Comparison of ENCODE assay signal across 8 cellular contexts in the genomic region with DNA sequence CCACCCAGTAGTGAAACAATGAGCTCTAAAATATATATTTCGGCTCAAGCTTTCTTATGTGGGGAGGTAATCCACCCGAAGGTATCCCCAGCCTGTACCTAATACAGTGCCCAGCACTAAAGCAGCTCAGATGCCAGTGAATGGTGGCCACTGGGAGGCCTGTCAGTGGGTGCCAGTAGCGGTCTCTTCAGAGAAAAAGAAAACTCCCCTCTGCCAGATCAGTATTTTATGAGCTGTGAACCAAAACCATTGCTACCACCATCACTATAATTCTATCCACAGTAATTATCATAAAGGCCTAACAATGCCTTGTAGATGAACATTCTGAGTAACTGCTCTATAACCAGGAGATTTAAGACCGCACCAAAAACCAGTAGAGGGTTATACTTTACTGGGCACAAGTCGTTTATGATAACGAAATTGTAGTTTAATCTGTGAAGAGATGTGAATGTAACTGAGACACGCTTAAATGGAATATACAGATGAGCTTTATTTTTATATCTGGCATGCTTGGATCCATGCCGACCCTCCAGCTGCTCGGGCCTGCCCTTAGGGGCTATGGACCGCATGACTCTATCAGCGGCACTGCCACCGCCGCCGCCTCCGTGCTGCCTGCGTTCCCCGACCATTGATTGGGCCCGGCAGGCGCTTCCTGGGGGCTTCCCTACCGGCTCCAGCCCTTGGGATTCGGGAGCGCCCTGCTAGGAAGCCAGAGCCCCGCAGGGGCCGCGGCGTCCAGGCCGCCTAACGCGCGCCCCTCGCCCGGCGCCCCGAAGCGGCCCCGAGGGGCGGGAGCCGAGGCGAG. TPM values are rescaled to one million over a fixed set of nuclear protein-coding genes. Genes with fewer than 3 reads are reported as not detected.
A peak's percentile ranks its signal among the peaks of the same experiment; 100 is the strongest.
DNase-seq lines count a peak whose midpoint lies in the region; ATAC-seq, FAIRE-seq and TF ChIP-seq lines count a peak whose summit lies in the region.

No MANE protein-coding gene starts in this region.

- H3K4me3 ChIP-seq in MM.1S (ENCODE audit: low read length) (peak overlapping the region; percentile 64), WI38 (ENCODE audit: low read depth, low read length) (peak overlapping the region; percentile 88), HepG2 (replicated peaks in 1 of 3; ENCODE audit: insufficient read depth in 1 of 3, low read depth in 2 of 3, low read length in 3 of 3) (peak overlapping the region; percentile 72 to 94 (median 85))

- 0 out of 2 replicates have a peak, but pooled peaks cover 4% of the 10 kb centered on the region for H3K36me3 Mint-ChIP-seq in HFFc6 (ENCODE audit: low read depth)
- peaks cover 11% of the 10 kb centered on the region for H3K36me3 Mint-ChIP-seq in dendritic cell treated with granulocyte-macrophage colony-stimulating factor and Interleukin-4, amounts not matched to agents 40 ng/mL and 50 ng/mL, for 4 days (ENCODE audit: low read depth)

- POLR2A ChIA-PET in HepG2 (lab: Yijun Ruan, JAX): interaction anchor here (0.8 to 3.0 kb wide), 8 partner anchors 22 to 575 kb away, joined by 3 to 23 read pairs (median 4); a partner anchor contains a TSS

- H3K79me2 ChIP-seq in MM.1S (ENCODE audit: low read length): peaks cover 39% of the 10 kb centered on the region
- H3K79me2 ChIP-seq in HepG2 (ENCODE audit: insufficient read depth, low read length): peaks cover 38% of the 10 kb centered on the region

- no peak; a peak in 1 of 4 replicates for TF ChIP-seq POLR2A in HepG2 (IDR thresholded peaks at IDR 0.05; ENCODE audit: insufficient read depth in 1 of 2, low read depth in 2 of 2, low read length in 2 of 2)

- WGBS in HepG2 (ENCODE audit: low lambda C conversion rate): 1% methylated on average over 27 of the region's 39 CpGs

- no peaks in the 10 kb centered on the region for H3K27me3 ChIP-seq in MM.1S (replicated peaks; ENCODE audit: insufficient read depth, low read length)
- H3K27me3 ChIP-seq in HepG2 (ENCODE audit: control insufficient read depth in 1 of 2, insufficient read depth in 2 of 2, low read length in 2 of 2): no peaks in the 10 kb centered on the region

- peak overlapping the region; percentile 79 for H3K27ac Mint-ChIP-seq in HFFc6
- H3K27ac Mint-ChIP-seq in dendritic cell treated with granulocyte-macrophage colony-stimulating factor and Interleukin-4, amounts not matched to agents 40 ng/mL and 50 ng/mL, for 4 days: peak overlapping the region; percentile 96

- no peaks in the 10 kb centered on the region for H3K9me3 Mint-ChIP-seq in HFFc6
- no peaks in the 10 kb centered on the region for H3K9me3 Mint-ChIP-seq in dendritic cell treated with granulocyte-macrophage colony-stimulating factor and Interleukin-4, amounts not matched to agents 40 ng/mL and 50 ng/mL, for 4 days

- H3K27ac ChIP-seq in MM.1S (ENCODE audit: low read length) (peak overlapping the region; percentile 73), HepG2 (ENCODE audit: extremely low read length, insufficient read depth, low read length) (peak overlapping the region; percentile 83)

- no peaks in the 10 kb centered on the region for H3K9me2 ChIP-seq in MM.1S (replicated peaks; ENCODE audit: insufficient read depth, low read length)

- TF ChIP-seq CTCF in HFFc6 (IDR thresholded peaks at IDR 0.05) (no peak; the same call in 1 of the 2 replicates), MM.1S (IDR thresholded peaks at IDR 0.05; ENCODE audit: low read length) (peak; percentile 15; the same call in 1 of the 2 replicates), WI38 (IDR thresholded peaks at IDR 0.05; ENCODE audit: low read depth, low read length) (no peak), HepG2 (CRISPR knock-in tag; IDR thresholded peaks at IDR 0.05) (no peak)

- DNase-seq in NCI-H524 (lab: John Stamatoyannopoulos, UW) (peak; percentile 0 to 32), NCI-H524 treated with DMSO at 0.1 percent for 48 hours (lab: John Stamatoyannopoulos, UW) (no peak), HFFc6 (peak; percentile 34), MM.1S (peak; percentile 55), HepG2 (ENCODE audit: low spot score) (peak; percentile 24)
- DNase-seq in stimulated activated CD8-positive, alpha-beta memory T cell treated with anti-CD3 and anti-CD28 coated beads, Interleukin-12 subunit alpha, Interleukin-12 subunit beta, amount 100 ng/mL, for 1 hour (ENCODE audit: low read depth): peak; percentile 17

- H3K36me3 ChIP-seq in MM.1S (replicated peaks; ENCODE audit: insufficient read depth, low read length) (no peaks in the 10 kb centered on the region), HepG2 (replicated peaks in 1 of 2; ENCODE audit: control insufficient read depth in 1 of 2, insufficient read depth in 2 of 2, low read length in 2 of 2) (no peaks in the 10 kb centered on the region)

- H3K4me2 ChIP-seq in MM.1S (ENCODE audit: low read depth, low read length) (peak overlapping the region; percentile 83), HepG2 (ENCODE audit: low read depth, low read length) (peak overlapping the region; percentile 85)

- H3K4me1 Mint-ChIP-seq in HFFc6 (ENCODE audit: low read depth): peaks cover 56% of the 10 kb centered on the region
- peaks cover 20% of the 10 kb centered on the region for H3K4me1 Mint-ChIP-seq in dendritic cell treated with granulocyte-macrophage colony-stimulating factor and Interleukin-4, amounts not matched to agents 40 ng/mL and 50 ng/mL, for 4 days (ENCODE audit: low read depth)

- CTCF ChIA-PET in HepG2 (lab: Yijun Ruan, JAX; ENCODE audit: low intra/inter-chr PET ratio, low total read pairs): interaction anchor here (2.4 kb wide), 1 partner anchor 69 kb away, joined by 7 read pairs; no protein-coding TSS in a partner anchor

- peaks cover 29% of the 10 kb centered on the region for H3F3A ChIP-seq in MM.1S (ENCODE audit: insufficient read depth, low read length)

- peaks cover 14% of the 10 kb centered on the region; the same call in 1 of the 2 replicates for H3K4me1 ChIP-seq in MM.1S (ENCODE audit: low read length)
- peaks cover 40% of the 10 kb centered on the region for H3K4me1 ChIP-seq in HepG2 (ENCODE audit: insufficient read depth, low read length)

- no peak for TF ChIP-seq EP300 in HepG2 (IDR thresholded peaks at IDR 0.05; ENCODE audit: low read depth in 2 of 2, low read length in 2 of 2)
- TF ChIP-seq EP300 in HepG2 (CRISPR knock-in tag; IDR thresholded peaks at IDR 0.05; ENCODE audit: borderline replicate concordance): no peak

- TF ChIP-seq RAD21 in HepG2 (CRISPR knock-in tag; IDR thresholded peaks at IDR 0.05): no peak

- no peaks in the 10 kb centered on the region for H3K9me3 ChIP-seq in MM.1S (replicated peaks; ENCODE audit: insufficient read depth, low read length)
- H3K9me3 ChIP-seq in HepG2 (ENCODE audit: low read length): no peaks in the 10 kb centered on the region

- peak overlapping the region; percentile 48 for H2AFZ ChIP-seq in MM.1S (ENCODE audit: low read length)
- H2AFZ ChIP-seq in HepG2 (ENCODE audit: low read length): peak overlapping the region; percentile 66

- peak overlapping the region; percentile 83 for H3K4me3 Mint-ChIP-seq in HFFc6
- peak overlapping the region; percentile 68 for H3K4me3 Mint-ChIP-seq in dendritic cell treated with granulocyte-macrophage colony-stimulating factor and Interleukin-4, amounts not matched to agents 40 ng/mL and 50 ng/mL, for 4 days

- peaks cover 4% of the 10 kb centered on the region; the same call in 1 of the 2 replicates for H3K27me3 Mint-ChIP-seq in HFFc6 (ENCODE audit: insufficient read depth)
- peaks cover 2% of the 10 kb centered on the region for H3K27me3 Mint-ChIP-seq in dendritic cell treated with granulocyte-macrophage colony-stimulating factor and Interleukin-4, amounts not matched to agents 40 ng/mL and 50 ng/mL, for 4 days

- peak; percentile 66 for ATAC-seq in HepG2

- intact Hi-C loops in dendritic cell treated with granulocyte-macrophage colony-stimulating factor and Interleukin-4, amounts not matched to agents 40 ng/mL and 50 ng/mL, for 4 days (cut with micrococcal nuclease): loop anchor here (1.0 to 5.0 kb wide), 2 partner anchors 25 to 48 kb away; no protein-coding TSS in a partner anchor
- intact Hi-C loops in HepG2 (cut with micrococcal nuclease; ENCODE audit: unreplicated experiment): loop anchor here (2.0 to 5.0 kb wide), 5 partner anchors 52 to 517 kb away; a partner anchor contains a TSS

- BruUV-seq in HepG2 (replicated peaks; lab: Mats Ljungman, UMichigan): TSS peak; percentile 86

- H4K20me1 ChIP-seq in MM.1S (ENCODE audit: insufficient read depth, low read length) (peaks cover 9% of the 10 kb centered on the region; the same call in 1 of the 2 replicates), HepG2 (ENCODE audit: insufficient read depth, low read length) (no peaks in the 10 kb centered on the region)

- FAIRE-seq in HepG2 (lab: Jason Lieb, UNC): no peak

- H3K9ac ChIP-seq in MM.1S (ENCODE audit: low read length) (peak overlapping the region; percentile 76), HepG2 (ENCODE audit: insufficient read depth, low read depth, low read length) (peak overlapping the region; percentile 86)

- in situ Hi-C loops in HepG2 (cut with HindIII; ENCODE audit: extremely low pct_ligation_motif_present, low pct_unique_long_range_greater_than_20kb): no loop called here

TF ChIP-seq in HepG2, 621 proteins besides CTCF, POLR2A, EP300 and RAD21 (continues in another document):
- no peak for TF ChIP-seq SP5 (CRISPR knock-in tag; IDR thresholded peaks at IDR 0.05; ENCODE audit: borderline replicate concordance, low read depth)

RNA-seq across cellular contexts. Expression of a gene that starts 0.6 kb away (rescaled TPM):
- 10 to 100 TPM; 21.7 to 31.3 (median 27.5) TPM for total RNA-seq in HFFc6 (2021; fragmentation: NEBNext Ultra II Directional; extraction: Animal tissue kit (Norgen Biotek cat#: 25700))
- 31.6 and 37.6 TPM in 2 replicates for total RNA-seq in HepG2 (2016; rRNA removed; fragmentation: Illumina TruSeq; extraction: Trizol)
- total RNA-seq in HepG2 (2016; cell fraction: cytosol; rRNA removed; fragmentation: Illumina TruSeq; extraction: Trizol; ENCODE audit: low read depth): 5.7 and 5.8 TPM in 2 replicates
- 32.0 and 36.4 TPM in 2 replicates for total RNA-seq in HepG2 (2016; cell fraction: insoluble cytoplasmic fraction; rRNA removed; fragmentation: Illumina TruSeq; extraction: Trizol)
- total RNA-seq in HepG2 (2016; cell fraction: membrane; rRNA removed; fragmentation: Illumina TruSeq; extraction: Trizol): 16.5 and 17.1 TPM in 2 replicates
- total RNA-seq in HepG2 (2016; cell fraction: nucleus; rRNA removed; fragmentation: Illumina TruSeq; extraction: Trizol): 21.7 and 23.1 TPM in 2 replicates
- 15.3 and 15.4 TPM in 2 replicates for polyA plus RNA-seq in HepG2 (2011; rRNA removed)
- 13.4 and 14.7 TPM in 2 replicates for polyA plus RNA-seq in HepG2 (2011; cell fraction: cytosol; rRNA removed)
- polyA plus RNA-seq in HepG2 (2011; cell fraction: nucleus; rRNA removed): 13.2 and 14.1 TPM in 2 replicates
- 16.4 TPM in 2 replicates for polyA plus RNA-seq in HepG2 (2012)
- polyA plus RNA-seq in HepG2 (2016; cell fraction: cytosol; fragmentation: Illumina TruSeq; extraction: Trizol; ENCODE audit: low read depth): 2.1 and 2.3 TPM in 2 replicates
- 30.3 and 33.0 TPM in 2 replicates for polyA plus RNA-seq in HepG2 (2016; cell fraction: insoluble cytoplasmic fraction; fragmentation: Illumina TruSeq; extraction: Trizol; ENCODE audit: low read depth)
- 6.8 and 8.3 TPM in 2 replicates for polyA plus RNA-seq in HepG2 (2016; cell fraction: membrane; fragmentation: Illumina TruSeq; extraction: Trizol; ENCODE audit: low read depth)
- 20.3 and 23.7 TPM in 2 replicates for polyA plus RNA-seq in HepG2 (2016; cell fraction: nucleus; fragmentation: Illumina TruSeq; extraction: Trizol; ENCODE audit: insufficient read depth, low read depth)
- 23.9 and 27.4 TPM in 2 replicates for polyA minus RNA-seq in HepG2 (2011; rRNA and poly(A)+ RNA removed; ENCODE audit: low replicate concordance)
- 12.5 and 12.7 TPM in 2 replicates for polyA minus RNA-seq in HepG2 (2011; cell fraction: cytosol; rRNA and poly(A)+ RNA removed)
- polyA minus RNA-seq in HepG2 (2011; cell fraction: nucleus; rRNA and poly(A)+ RNA removed): 35.7 and 38.5 TPM in 2 replicates
